Comparison of ENCODE assay signal across 1 cellular context in genomic region chr12:13100882-13101769, GRCh38.
A peak's percentile ranks its signal among the peaks of the same experiment; 100 is the strongest.
TF ChIP-seq lines count a peak whose summit lies in the region.

No MANE protein-coding gene starts in this region.

TF ChIP-seq in HepG2, 621 proteins besides CTCF, POLR2A, EP300 and RAD21 (continued from another document and continues in another):
- no peak for TF ChIP-seq ZBTB34 (CRISPR knock-in tag; IDR thresholded peaks at IDR 0.05)
- no peak for TF ChIP-seq ZNF552 (CRISPR knock-in tag; IDR thresholded peaks at IDR 0.05; ENCODE audit: borderline replicate concordance)
- TF ChIP-seq ZNF674 (CRISPR knock-in tag; IDR thresholded peaks at IDR 0.05; ENCODE audit: low read depth): no peak
- no peak for TF ChIP-seq PRMT3 (CRISPR knock-in tag; IDR thresholded peaks at IDR 0.05; ENCODE audit: borderline replicate concordance, low read depth)
- TF ChIP-seq KLF16 (CRISPR knock-in tag; IDR thresholded peaks at IDR 0.05): no peak
- TF ChIP-seq KLF13 (CRISPR knock-in tag; IDR thresholded peaks at IDR 0.05): no peak
- no peak for TF ChIP-seq HOXA3 (CRISPR knock-in tag; IDR thresholded peaks at IDR 0.05)
- TF ChIP-seq MXD1 (CRISPR knock-in tag; IDR thresholded peaks at IDR 0.05): peak; percentile 48; the same call in 1 of the 2 replicates
- TF ChIP-seq ZNF460 (CRISPR knock-in tag; IDR thresholded peaks at IDR 0.05; ENCODE audit: borderline replicate concordance): no peak
- no peak for TF ChIP-seq HDAC6 (IDR thresholded peaks at IDR 0.05; ENCODE audit: low read depth, low read length)
- TF ChIP-seq ZNF839 (CRISPR knock-in tag; IDR thresholded peaks at IDR 0.05; ENCODE audit: borderline replicate concordance): no peak
- TF ChIP-seq, protein P1, sequence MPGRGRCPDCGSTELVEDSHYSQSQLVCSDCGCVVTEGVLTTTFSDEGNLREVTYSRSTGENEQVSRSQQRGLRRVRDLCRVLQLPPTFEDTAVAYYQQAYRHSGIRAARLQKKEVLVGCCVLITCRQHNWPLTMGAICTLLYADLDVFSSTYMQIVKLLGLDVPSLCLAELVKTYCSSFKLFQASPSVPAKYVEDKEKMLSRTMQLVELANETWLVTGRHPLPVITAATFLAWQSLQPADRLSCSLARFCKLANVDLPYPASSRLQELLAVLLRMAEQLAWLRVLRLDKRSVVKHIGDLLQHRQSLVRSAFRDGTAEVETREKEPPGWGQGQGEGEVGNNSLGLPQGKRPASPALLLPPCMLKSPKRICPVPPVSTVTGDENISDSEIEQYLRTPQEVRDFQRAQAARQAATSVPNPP (CRISPR knock-in tag; IDR thresholded peaks at IDR 0.05): no peak
- no peak for TF ChIP-seq HNRNPL (IDR thresholded peaks at IDR 0.05; ENCODE audit: low read depth, low read length)
- TF ChIP-seq NONO (IDR thresholded peaks at IDR 0.05): no peak
- TF ChIP-seq NONO (CRISPR knock-in tag; conservative IDR thresholded peaks at IDR 0.05): no peak
- TF ChIP-seq ATF7-NPFF (CRISPR knock-in tag; IDR thresholded peaks at IDR 0.05; ENCODE audit: low read depth): no peak
- TF ChIP-seq SALL2 (CRISPR knock-in tag; IDR thresholded peaks at IDR 0.05): no peak
- TF ChIP-seq SOX5 (CRISPR knock-in tag; IDR thresholded peaks at IDR 0.05; ENCODE audit: borderline replicate concordance): no peak
- no peak for TF ChIP-seq ZFP82 (CRISPR knock-in tag; IDR thresholded peaks at IDR 0.05; ENCODE audit: borderline replicate concordance)
- no peak for TF ChIP-seq TP53 (CRISPR knock-in tag; conservative IDR thresholded peaks at IDR 0.05)
- TF ChIP-seq, protein P2, sequence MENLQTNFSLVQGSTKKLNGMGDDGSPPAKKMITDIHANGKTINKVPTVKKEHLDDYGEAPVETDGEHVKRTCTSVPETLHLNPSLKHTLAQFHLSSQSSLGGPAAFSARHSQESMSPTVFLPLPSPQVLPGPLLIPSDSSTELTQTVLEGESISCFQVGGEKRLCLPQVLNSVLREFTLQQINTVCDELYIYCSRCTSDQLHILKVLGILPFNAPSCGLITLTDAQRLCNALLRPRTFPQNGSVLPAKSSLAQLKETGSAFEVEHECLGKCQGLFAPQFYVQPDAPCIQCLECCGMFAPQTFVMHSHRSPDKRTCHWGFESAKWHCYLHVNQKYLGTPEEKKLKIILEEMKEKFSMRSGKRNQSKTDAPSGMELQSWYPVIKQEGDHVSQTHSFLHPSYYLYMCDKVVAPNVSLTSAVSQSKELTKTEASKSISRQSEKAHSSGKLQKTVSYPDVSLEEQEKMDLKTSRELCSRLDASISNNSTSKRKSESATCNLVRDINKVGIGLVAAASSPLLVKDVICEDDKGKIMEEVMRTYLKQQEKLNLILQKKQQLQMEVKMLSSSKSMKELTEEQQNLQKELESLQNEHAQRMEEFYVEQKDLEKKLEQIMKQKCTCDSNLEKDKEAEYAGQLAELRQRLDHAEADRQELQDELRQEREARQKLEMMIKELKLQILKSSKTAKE (CRISPR knock-in tag; IDR thresholded peaks at IDR 0.05; ENCODE audit: borderline replicate concordance): no peak
- peak; percentile 40; the same call in 1 of the 2 replicates for TF ChIP-seq ZNF501 (CRISPR knock-in tag; IDR thresholded peaks at IDR 0.05)
- TF ChIP-seq ASH2L (IDR thresholded peaks at IDR 0.05; ENCODE audit: insufficient read length, low read depth, low read length): peak; percentile 7
- TF ChIP-seq MAFF (IDR thresholded peaks at IDR 0.05; ENCODE audit: low read depth, low read length): no peak
- peak; percentile 59; the same call in 1 of the 2 replicates for TF ChIP-seq KDM5B (CRISPR knock-in tag; IDR thresholded peaks at IDR 0.05; ENCODE audit: borderline replicate concordance)
- no peak for TF ChIP-seq SP1 (IDR thresholded peaks at IDR 0.05)
- no peak for TF ChIP-seq SP1 (CRISPR knock-in tag; IDR thresholded peaks at IDR 0.05)
- TF ChIP-seq MED13 (CRISPR knock-in tag; IDR thresholded peaks at IDR 0.05): no peak
- TF ChIP-seq, protein P3, sequence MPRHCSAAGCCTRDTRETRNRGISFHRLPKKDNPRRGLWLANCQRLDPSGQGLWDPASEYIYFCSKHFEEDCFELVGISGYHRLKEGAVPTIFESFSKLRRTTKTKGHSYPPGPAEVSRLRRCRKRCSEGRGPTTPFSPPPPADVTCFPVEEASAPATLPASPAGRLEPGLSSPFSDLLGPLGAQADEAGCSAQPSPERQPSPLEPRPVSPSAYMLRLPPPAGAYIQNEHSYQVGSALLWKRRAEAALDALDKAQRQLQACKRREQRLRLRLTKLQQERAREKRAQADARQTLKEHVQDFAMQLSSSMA (CRISPR knock-in tag; IDR thresholded peaks at IDR 0.05): no peak
- no peak for TF ChIP-seq ZFP36L2 (CRISPR knock-in tag; IDR thresholded peaks at IDR 0.05)
- TF ChIP-seq ZNF687 (CRISPR knock-in tag; IDR thresholded peaks at IDR 0.05): peak; percentile 62
- TF ChIP-seq ZNF598 (CRISPR knock-in tag; IDR thresholded peaks at IDR 0.05; ENCODE audit: borderline replicate concordance): 0 out of 2 replicates have a peak, but pooled peaks have one; percentile 26
- TF ChIP-seq, protein P4, sequence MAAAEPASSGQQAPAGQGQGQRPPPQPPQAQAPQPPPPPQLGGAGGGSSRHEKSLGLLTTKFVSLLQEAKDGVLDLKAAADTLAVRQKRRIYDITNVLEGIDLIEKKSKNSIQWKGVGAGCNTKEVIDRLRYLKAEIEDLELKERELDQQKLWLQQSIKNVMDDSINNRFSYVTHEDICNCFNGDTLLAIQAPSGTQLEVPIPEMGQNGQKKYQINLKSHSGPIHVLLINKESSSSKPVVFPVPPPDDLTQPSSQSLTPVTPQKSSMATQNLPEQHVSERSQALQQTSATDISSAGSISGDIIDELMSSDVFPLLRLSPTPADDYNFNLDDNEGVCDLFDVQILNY (CRISPR knock-in tag; conservative IDR thresholded peaks at IDR 0.05): no peak
- TF ChIP-seq ZNF747 (CRISPR knock-in tag; IDR thresholded peaks at IDR 0.05; ENCODE audit: borderline replicate concordance): no peak
- TF ChIP-seq NPAS2 (CRISPR knock-in tag; IDR thresholded peaks at IDR 0.05; ENCODE audit: borderline replicate concordance): no peak
- no peak for TF ChIP-seq FUBP1 (CRISPR knock-in tag; IDR thresholded peaks at IDR 0.05; ENCODE audit: borderline replicate concordance)
- peak; percentile 62; the same call in 1 of the 2 replicates for TF ChIP-seq ARID4A (CRISPR knock-in tag; IDR thresholded peaks at IDR 0.05; ENCODE audit: borderline replicate concordance)
- TF ChIP-seq ZNF512B (CRISPR knock-in tag; IDR thresholded peaks at IDR 0.05; ENCODE audit: borderline replicate concordance): no peak
- TF ChIP-seq MBD4 (IDR thresholded peaks at IDR 0.05; ENCODE audit: borderline replicate concordance, low read length): no peak
- no peak for TF ChIP-seq ZNF264 (CRISPR knock-in tag; IDR thresholded peaks at IDR 0.05)
